In genomic region chr11:124864176-124864891, GRCh38 we compare ENCODE assay signal across 2 cellular contexts.
TF ChIP-seq lines count a peak whose summit lies in the region.

No MANE protein-coding gene starts in this region.

TF ChIP-seq in SK-N-SH, 30 proteins besides CTCF, POLR2A, EP300 and RAD21 (continued from another document):
- TF ChIP-seq ZBTB33 (IDR thresholded peaks at IDR 0.05; ENCODE audit: borderline replicate concordance, low read depth) (no peak), CHD2 (IDR thresholded peaks at IDR 0.05; ENCODE audit: low read length, partially characterized antibody) (no peak), GABPA (IDR thresholded peaks at IDR 0.05; ENCODE audit: low read depth) (no peak), RXRA (IDR thresholded peaks at IDR 0.05; ENCODE audit: borderline replicate concordance, low read depth) (no peak), JUND (IDR thresholded peaks at IDR 0.05) (no peak), REST (IDR thresholded peaks at IDR 0.05; ENCODE audit: low read depth, low read length) (no peak), YY1 (IDR thresholded peaks at IDR 0.05; ENCODE audit: low read depth) (no peak), NRF1 (IDR thresholded peaks at IDR 0.05; ENCODE audit: low read depth, low read length) (no peak)

TF ChIP-seq in SK-N-SH treated with all-trans-retinoic acid at 6 μM for 48 hours, 23 proteins besides CTCF, POLR2A, EP300 and RAD21 (continued from another document):
- TF ChIP-seq TSHZ2 (CRISPR knock-in tag; IDR thresholded peaks at IDR 0.05) (no peak), POU6F1 (CRISPR knock-in tag; IDR thresholded peaks at IDR 0.05; ENCODE audit: borderline replicate concordance, low read depth) (no peak), PATZ1 (CRISPR knock-in tag; IDR thresholded peaks at IDR 0.05; ENCODE audit: borderline replicate concordance) (no peak), ESRRG (CRISPR knock-in tag; IDR thresholded peaks at IDR 0.05) (no peak), PPARA (CRISPR knock-in tag; IDR thresholded peaks at IDR 0.05; ENCODE audit: borderline replicate concordance) (no peak), RARB (CRISPR knock-in tag; IDR thresholded peaks at IDR 0.05) (no peak), CSRNP3 (CRISPR knock-in tag; IDR thresholded peaks at IDR 0.05) (no peak), BACH2 (CRISPR knock-in tag; IDR thresholded peaks at IDR 0.05; ENCODE audit: borderline replicate concordance) (no peak), ARNTL (CRISPR knock-in tag; IDR thresholded peaks at IDR 0.05; ENCODE audit: borderline replicate concordance, low read depth) (no peak), ZFP30 (CRISPR knock-in tag; IDR thresholded peaks at IDR 0.05) (no peak), TCF4 (CRISPR knock-in tag; IDR thresholded peaks at IDR 0.05; ENCODE audit: borderline replicate concordance) (no peak), ZNF8 (CRISPR knock-in tag; IDR thresholded peaks at IDR 0.05) (no peak), GLIS3 (CRISPR knock-in tag; IDR thresholded peaks at IDR 0.05) (no peak), TOX (CRISPR knock-in tag; IDR thresholded peaks at IDR 0.05; ENCODE audit: borderline replicate concordance) (no peak)
